In the genomic region with DNA sequence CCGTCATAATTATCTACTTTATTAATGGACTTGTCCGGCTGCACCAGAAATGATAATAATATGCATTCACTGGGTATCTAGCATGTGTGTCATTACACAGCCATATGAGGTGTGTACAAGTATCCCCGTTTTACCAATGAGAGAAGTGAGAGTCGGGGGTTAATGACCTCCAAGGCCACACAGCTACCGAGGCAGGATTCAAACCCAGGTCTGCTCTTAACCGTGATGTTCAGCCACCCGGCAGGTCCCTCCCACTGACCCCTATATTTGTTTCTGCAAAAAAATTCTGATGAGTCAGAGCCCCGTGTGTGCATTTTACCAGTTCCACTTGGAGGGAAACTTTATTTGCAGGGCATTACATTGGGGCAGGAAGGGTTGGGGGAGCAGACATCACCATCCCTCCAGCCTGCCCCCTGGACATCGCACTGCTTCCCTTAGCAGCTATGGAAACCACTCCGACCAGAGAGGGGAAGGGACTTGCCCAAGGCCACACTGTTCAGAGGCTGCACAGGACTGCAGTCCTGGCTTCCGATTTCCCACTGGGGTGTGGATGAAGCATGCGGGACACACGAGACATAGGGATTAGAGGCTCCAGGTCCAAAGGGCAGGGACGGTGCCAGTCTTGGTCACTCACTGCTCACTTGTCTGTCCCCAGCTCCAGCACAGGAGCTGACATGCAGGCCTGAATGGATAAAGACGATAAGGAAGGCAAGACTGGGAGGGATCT, we compare ENCODE assay signal across 1 cellular context.
TF ChIP-seq lines count a peak whose summit lies in the region.

No MANE protein-coding gene starts in this region.

TF ChIP-seq in HepG2, 621 proteins besides CTCF, POLR2A, EP300 and RAD21 (continued from another document):
- TF ChIP-seq GZF1 (CRISPR knock-in tag; IDR thresholded peaks at IDR 0.05): peak; percentile 32; the same call in 1 of the 2 replicates
- TF ChIP-seq, protein P1, sequence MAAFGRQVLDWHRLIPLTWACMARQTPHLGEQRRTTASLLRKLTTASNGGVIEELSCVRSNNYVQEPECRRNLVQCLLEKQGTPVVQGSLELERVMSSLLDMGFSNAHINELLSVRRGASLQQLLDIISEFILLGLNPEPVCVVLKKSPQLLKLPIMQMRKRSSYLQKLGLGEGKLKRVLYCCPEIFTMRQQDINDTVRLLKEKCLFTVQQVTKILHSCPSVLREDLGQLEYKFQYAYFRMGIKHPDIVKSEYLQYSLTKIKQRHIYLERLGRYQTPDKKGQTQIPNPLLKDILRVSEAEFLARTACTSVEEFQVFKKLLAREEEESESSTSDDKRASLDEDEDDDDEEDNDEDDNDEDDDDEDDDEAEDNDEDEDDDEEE (CRISPR knock-in tag; IDR thresholded peaks at IDR 0.05): 0 out of 2 replicates have a peak, but pooled peaks have one; percentile 17
- peak; percentile 55; the same call in 1 of the 2 replicates for TF ChIP-seq KDM2A (CRISPR knock-in tag; IDR thresholded peaks at IDR 0.05; ENCODE audit: borderline replicate concordance, low read depth)
- no peak for TF ChIP-seq ZNF232 (CRISPR knock-in tag; IDR thresholded peaks at IDR 0.05; ENCODE audit: borderline replicate concordance)
- TF ChIP-seq MIER2 (CRISPR knock-in tag; IDR thresholded peaks at IDR 0.05): 0 out of 2 replicates have a peak, but pooled peaks have one; percentile 30
- no peak for TF ChIP-seq NONO (IDR thresholded peaks at IDR 0.05)
- peak; percentile 72; the same call in 1 of the 2 replicates for TF ChIP-seq NONO (CRISPR knock-in tag; conservative IDR thresholded peaks at IDR 0.05)
- TF ChIP-seq, protein P2, sequence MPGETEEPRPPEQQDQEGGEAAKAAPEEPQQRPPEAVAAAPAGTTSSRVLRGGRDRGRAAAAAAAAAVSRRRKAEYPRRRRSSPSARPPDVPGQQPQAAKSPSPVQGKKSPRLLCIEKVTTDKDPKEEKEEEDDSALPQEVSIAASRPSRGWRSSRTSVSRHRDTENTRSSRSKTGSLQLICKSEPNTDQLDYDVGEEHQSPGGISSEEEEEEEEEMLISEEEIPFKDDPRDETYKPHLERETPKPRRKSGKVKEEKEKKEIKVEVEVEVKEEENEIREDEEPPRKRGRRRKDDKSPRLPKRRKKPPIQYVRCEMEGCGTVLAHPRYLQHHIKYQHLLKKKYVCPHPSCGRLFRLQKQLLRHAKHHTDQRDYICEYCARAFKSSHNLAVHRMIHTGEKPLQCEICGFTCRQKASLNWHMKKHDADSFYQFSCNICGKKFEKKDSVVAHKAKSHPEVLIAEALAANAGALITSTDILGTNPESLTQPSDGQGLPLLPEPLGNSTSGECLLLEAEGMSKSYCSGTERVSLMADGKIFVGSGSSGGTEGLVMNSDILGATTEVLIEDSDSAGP (CRISPR knock-in tag; IDR thresholded peaks at IDR 0.05; ENCODE audit: borderline replicate concordance): peak; percentile 57
- TF ChIP-seq ZNF136 (CRISPR knock-in tag; IDR thresholded peaks at IDR 0.05; ENCODE audit: low read depth): no peak; the same call in 1 of the 2 replicates
- TF ChIP-seq POLR2AphosphoS2 (IDR thresholded peaks at IDR 0.05; ENCODE audit: low read depth, low read length): no peak
- TF ChIP-seq, protein P3, sequence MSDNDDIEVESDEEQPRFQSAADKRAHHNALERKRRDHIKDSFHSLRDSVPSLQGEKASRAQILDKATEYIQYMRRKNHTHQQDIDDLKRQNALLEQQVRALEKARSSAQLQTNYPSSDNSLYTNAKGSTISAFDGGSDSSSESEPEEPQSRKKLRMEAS (IDR thresholded peaks at IDR 0.05): peak; percentile 53; the same call in 1 of the 2 replicates
- peak; percentile 6; the same call in 1 of the 2 replicates for TF ChIP-seq FOXA3 (CRISPR knock-in tag; IDR thresholded peaks at IDR 0.05)
- TF ChIP-seq PPARG (CRISPR knock-in tag; conservative IDR thresholded peaks at IDR 0.05): no peak
- TF ChIP-seq, protein P4, sequence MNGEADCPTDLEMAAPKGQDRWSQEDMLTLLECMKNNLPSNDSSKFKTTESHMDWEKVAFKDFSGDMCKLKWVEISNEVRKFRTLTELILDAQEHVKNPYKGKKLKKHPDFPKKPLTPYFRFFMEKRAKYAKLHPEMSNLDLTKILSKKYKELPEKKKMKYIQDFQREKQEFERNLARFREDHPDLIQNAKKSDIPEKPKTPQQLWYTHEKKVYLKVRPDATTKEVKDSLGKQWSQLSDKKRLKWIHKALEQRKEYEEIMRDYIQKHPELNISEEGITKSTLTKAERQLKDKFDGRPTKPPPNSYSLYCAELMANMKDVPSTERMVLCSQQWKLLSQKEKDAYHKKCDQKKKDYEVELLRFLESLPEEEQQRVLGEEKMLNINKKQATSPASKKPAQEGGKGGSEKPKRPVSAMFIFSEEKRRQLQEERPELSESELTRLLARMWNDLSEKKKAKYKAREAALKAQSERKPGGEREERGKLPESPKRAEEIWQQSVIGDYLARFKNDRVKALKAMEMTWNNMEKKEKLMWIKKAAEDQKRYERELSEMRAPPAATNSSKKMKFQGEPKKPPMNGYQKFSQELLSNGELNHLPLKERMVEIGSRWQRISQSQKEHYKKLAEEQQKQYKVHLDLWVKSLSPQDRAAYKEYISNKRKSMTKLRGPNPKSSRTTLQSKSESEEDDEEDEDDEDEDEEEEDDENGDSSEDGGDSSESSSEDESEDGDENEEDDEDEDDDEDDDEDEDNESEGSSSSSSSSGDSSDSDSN (CRISPR knock-in tag; IDR thresholded peaks at IDR 0.05): peak; percentile 46; the same call in 1 of the 2 replicates
- TF ChIP-seq, protein P5, sequence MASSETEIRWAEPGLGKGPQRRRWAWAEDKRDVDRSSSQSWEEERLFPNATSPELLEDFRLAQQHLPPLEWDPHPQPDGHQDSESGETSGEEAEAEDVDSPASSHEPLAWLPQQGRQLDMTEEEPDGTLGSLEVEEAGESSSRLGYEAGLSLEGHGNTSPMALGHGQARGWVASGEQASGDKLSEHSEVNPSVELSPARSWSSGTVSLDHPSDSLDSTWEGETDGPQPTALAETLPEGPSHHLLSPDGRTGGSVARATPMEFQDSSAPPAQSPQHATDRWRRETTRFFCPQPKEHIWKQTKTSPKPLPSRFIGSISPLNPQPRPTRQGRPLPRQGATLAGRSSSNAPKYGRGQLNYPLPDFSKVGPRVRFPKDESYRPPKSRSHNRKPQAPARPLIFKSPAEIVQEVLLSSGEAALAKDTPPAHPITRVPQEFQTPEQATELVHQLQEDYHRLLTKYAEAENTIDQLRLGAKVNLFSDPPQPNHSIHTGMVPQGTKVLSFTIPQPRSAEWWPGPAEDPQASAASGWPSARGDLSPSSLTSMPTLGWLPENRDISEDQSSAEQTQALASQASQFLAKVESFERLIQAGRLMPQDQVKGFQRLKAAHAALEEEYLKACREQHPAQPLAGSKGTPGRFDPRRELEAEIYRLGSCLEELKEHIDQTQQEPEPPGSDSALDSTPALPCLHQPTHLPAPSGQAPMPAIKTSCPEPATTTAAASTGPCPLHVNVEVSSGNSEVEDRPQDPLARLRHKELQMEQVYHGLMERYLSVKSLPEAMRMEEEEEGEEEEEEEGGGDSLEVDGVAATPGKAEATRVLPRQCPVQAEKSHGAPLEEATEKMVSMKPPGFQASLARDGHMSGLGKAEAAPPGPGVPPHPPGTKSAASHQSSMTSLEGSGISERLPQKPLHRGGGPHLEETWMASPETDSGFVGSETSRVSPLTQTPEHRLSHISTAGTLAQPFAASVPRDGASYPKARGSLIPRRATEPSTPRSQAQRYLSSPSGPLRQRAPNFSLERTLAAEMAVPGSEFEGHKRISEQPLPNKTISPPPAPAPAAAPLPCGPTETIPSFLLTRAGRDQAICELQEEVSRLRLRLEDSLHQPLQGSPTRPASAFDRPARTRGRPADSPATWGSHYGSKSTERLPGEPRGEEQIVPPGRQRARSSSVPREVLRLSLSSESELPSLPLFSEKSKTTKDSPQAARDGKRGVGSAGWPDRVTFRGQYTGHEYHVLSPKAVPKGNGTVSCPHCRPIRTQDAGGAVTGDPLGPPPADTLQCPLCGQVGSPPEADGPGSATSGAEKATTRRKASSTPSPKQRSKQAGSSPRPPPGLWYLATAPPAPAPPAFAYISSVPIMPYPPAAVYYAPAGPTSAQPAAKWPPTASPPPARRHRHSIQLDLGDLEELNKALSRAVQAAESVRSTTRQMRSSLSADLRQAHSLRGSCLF (CRISPR knock-in tag; IDR thresholded peaks at IDR 0.05; ENCODE audit: borderline replicate concordance): no peak
- no peak for TF ChIP-seq NFE2L1 (CRISPR knock-in tag; IDR thresholded peaks at IDR 0.05; ENCODE audit: borderline replicate concordance)
- TF ChIP-seq ZNF441 (CRISPR knock-in tag; IDR thresholded peaks at IDR 0.05; ENCODE audit: borderline replicate concordance): peak; percentile 99
- no peak for TF ChIP-seq PHB2 (IDR thresholded peaks at IDR 0.05; ENCODE audit: partially characterized antibody)
- TF ChIP-seq, protein P6, sequence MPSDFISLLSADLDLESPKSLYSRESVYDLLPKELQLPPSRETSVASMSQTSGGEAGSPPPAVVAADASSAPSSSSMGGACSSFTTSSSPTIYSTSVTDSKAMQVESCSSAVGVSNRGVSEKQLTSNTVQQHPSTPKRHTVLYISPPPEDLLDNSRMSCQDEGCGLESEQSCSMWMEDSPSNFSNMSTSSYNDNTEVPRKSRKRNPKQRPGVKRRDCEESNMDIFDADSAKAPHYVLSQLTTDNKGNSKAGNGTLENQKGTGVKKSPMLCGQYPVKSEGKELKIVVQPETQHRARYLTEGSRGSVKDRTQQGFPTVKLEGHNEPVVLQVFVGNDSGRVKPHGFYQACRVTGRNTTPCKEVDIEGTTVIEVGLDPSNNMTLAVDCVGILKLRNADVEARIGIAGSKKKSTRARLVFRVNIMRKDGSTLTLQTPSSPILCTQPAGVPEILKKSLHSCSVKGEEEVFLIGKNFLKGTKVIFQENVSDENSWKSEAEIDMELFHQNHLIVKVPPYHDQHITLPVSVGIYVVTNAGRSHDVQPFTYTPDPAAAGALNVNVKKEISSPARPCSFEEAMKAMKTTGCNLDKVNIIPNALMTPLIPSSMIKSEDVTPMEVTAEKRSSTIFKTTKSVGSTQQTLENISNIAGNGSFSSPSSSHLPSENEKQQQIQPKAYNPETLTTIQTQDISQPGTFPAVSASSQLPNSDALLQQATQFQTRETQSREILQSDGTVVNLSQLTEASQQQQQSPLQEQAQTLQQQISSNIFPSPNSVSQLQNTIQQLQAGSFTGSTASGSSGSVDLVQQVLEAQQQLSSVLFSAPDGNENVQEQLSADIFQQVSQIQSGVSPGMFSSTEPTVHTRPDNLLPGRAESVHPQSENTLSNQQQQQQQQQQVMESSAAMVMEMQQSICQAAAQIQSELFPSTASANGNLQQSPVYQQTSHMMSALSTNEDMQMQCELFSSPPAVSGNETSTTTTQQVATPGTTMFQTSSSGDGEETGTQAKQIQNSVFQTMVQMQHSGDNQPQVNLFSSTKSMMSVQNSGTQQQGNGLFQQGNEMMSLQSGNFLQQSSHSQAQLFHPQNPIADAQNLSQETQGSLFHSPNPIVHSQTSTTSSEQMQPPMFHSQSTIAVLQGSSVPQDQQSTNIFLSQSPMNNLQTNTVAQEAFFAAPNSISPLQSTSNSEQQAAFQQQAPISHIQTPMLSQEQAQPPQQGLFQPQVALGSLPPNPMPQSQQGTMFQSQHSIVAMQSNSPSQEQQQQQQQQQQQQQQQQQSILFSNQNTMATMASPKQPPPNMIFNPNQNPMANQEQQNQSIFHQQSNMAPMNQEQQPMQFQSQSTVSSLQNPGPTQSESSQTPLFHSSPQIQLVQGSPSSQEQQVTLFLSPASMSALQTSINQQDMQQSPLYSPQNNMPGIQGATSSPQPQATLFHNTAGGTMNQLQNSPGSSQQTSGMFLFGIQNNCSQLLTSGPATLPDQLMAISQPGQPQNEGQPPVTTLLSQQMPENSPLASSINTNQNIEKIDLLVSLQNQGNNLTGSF (CRISPR knock-in tag; IDR thresholded peaks at IDR 0.05): no peak
- peak; percentile 57; the same call in 1 of the 2 replicates for TF ChIP-seq ZNF292 (CRISPR knock-in tag; IDR thresholded peaks at IDR 0.05; ENCODE audit: borderline replicate concordance, low read depth)
- TF ChIP-seq ZNF777 (CRISPR knock-in tag; IDR thresholded peaks at IDR 0.05): no peak
- TF ChIP-seq ZNF703 (CRISPR knock-in tag; IDR thresholded peaks at IDR 0.05; ENCODE audit: borderline replicate concordance): no peak
- TF ChIP-seq SCMH1 (CRISPR knock-in tag; IDR thresholded peaks at IDR 0.05; ENCODE audit: borderline replicate concordance): no peak
- no peak for TF ChIP-seq SATB2 (CRISPR knock-in tag; IDR thresholded peaks at IDR 0.05)
- no peak for TF ChIP-seq NFIC (IDR thresholded peaks at IDR 0.05; ENCODE audit: low read length)
